In genomic region chr4:39565925-39566630, GRCh38 we compare ENCODE assay signal across 14 cellular contexts. TPM values are rescaled to one million over a fixed set of nuclear protein-coding genes. Genes with fewer than 3 reads are reported as not detected.
DNase-seq lines count a peak whose midpoint lies in the region; ATAC-seq and TF ChIP-seq lines count a peak whose summit lies in the region.
"Had no signal": no experiment of that assay in that cellular context is flagged by ENCODE, and none has a peak within 500 bp of the region (broad histone marks: within the 10 kb centered on the region; RNA-seq: fewer than 3 reads in every experiment).

No MANE protein-coding gene starts in this region.

- peaks cover 5% of the 10 kb centered on the region; the same call in 1 of the 2 replicates for H3K36me3 ChIP-seq in RWPE2 (ENCODE audit: low read depth)

- DNase-seq in ELF-1 (ENCODE audit: low read depth, low spot score) (peak; percentile 35), RWPE2 (ENCODE audit: low spot score) (no peak), fibroblast of peridontal ligament (ENCODE audit: extremely low read depth) (peak; percentile 88), skeletal muscle cell (ENCODE audit: low read depth) (peak; percentile 64), cerebellar cortex (ENCODE audit: low spot score) (no peak), hypothalamus (lab: John Stamatoyannopoulos, UW) (no peak)
- DNase-seq in activated T-cell treated with anti-CD3 and anti-CD28 coated beads, Interleukin-2, amount 50 U/mL, for 4 hours: no peak
- DNase-seq: activated gamma-delta T cell; cortex of kidney; DMS53; stimulated activated naive CD8-positive, alpha-beta T cell treated with anti-CD3 and anti-CD28 coated beads, Interleukin-15, Interleukin-2, amounts not matched to agents 100 U/mL and 50 U/mL, for 24 hours had no signal

- H3K27me3 Mint-ChIP-seq in activated T-cell treated with anti-CD3 and anti-CD28 coated beads, Interleukin-2, amount 50 U/mL, for 4 hours (ENCODE audit: low read depth): no peaks in the 10 kb centered on the region
- H3K27me3 Mint-ChIP-seq: natural killer cell treated with Interleukin-12 subunit alpha and Interleukin-12 subunit beta and Interleukin-15 and Interleukin-18, amount 100 ng/mL, for 72 hours had no signal

- H3K9me3 Mint-ChIP-seq in activated T-cell treated with anti-CD3 and anti-CD28 coated beads, Interleukin-2, amount 50 U/mL, for 4 hours: peaks cover 6% of the 10 kb centered on the region
- H3K9me3 Mint-ChIP-seq: natural killer cell treated with Interleukin-12 subunit alpha and Interleukin-12 subunit beta and Interleukin-15 and Interleukin-18, amount 100 ng/mL, for 72 hours had no signal

- no peaks in the 10 kb centered on the region for H3K27me3 ChIP-seq in RWPE2 (ENCODE audit: insufficient read depth, poor library complexity, severe bottlenecking)

- peaks cover 5% of the 10 kb centered on the region for H3K4me1 Mint-ChIP-seq in activated T-cell treated with anti-CD3 and anti-CD28 coated beads, Interleukin-2, amount 50 U/mL, for 4 hours (ENCODE audit: low read depth)

- peaks cover 13% of the 10 kb centered on the region for H3K36me3 Mint-ChIP-seq in activated T-cell treated with anti-CD3 and anti-CD28 coated beads, Interleukin-2, amount 50 U/mL, for 4 hours (ENCODE audit: insufficient read depth)

- H3K27ac ChIP-seq in RWPE2 (ENCODE audit: poor library complexity, severe bottlenecking): peak overlapping the region; percentile 52

- no peak overlapping the region for H3K4me3 Mint-ChIP-seq in activated T-cell treated with anti-CD3 and anti-CD28 coated beads, Interleukin-2, amount 50 U/mL, for 4 hours
- H3K4me3 Mint-ChIP-seq: natural killer cell treated with Interleukin-12 subunit alpha and Interleukin-12 subunit beta and Interleukin-15 and Interleukin-18, amount 100 ng/mL, for 72 hours had no signal

- H3K4me3 ChIP-seq in RWPE2 (ENCODE audit: severe bottlenecking) (no peak overlapping the region), skeletal muscle cell (ENCODE audit: low read depth, low read length) (no peak overlapping the region)

- peak; percentile 90 for ATAC-seq in RWPE2 (ENCODE audit: low read depth)
- no peak for ATAC-seq in GM18511 (IDR thresholded peaks at IDR 0.05; ENCODE audit: unreplicated experiment)
- ATAC-seq in activated T-cell treated with anti-CD3 and anti-CD28 coated beads, Interleukin-2, amount 50 U/mL, for 4 hours: no peak
- ATAC-seq: natural killer cell treated with Interleukin-12 subunit alpha and Interleukin-12 subunit beta and Interleukin-15 and Interleukin-18, amount 100 ng/mL, for 72 hours; Right ventricle myocardium inferior; stimulated activated naive CD8-positive, alpha-beta T cell treated with anti-CD3 and anti-CD28 coated beads, Interleukin-15, Interleukin-2, amounts not matched to agents 100 U/mL and 50 U/mL, for 24 hours had no signal

- H3K9me3 ChIP-seq in RWPE2 (ENCODE audit: severe bottlenecking): no peaks in the 10 kb centered on the region

- TF ChIP-seq CTCF in RWPE2 (IDR thresholded peaks at IDR 0.05; ENCODE audit: poor library complexity, severe bottlenecking): no peak

- H3K4me1 ChIP-seq in RWPE2 (ENCODE audit: insufficient read depth, poor library complexity, severe bottlenecking): peaks cover 9% of the 10 kb centered on the region

RNA-seq across cellular contexts. Expression of gene UGDH, which starts 38.8 kb away (rescaled TPM):
- total RNA-seq in activated T-cell treated with anti-CD3 and anti-CD28 coated beads, Interleukin-2, amount 50 U/mL, for 4 hours: 10 to 100 TPM; 21.6 to 26.2 (median 23.2) TPM

Comparison
In these comparisons a context has a peak if more than half of its experiments do, and no peak if none do; other contexts are left out.
1. DNase-seq: peak in ELF-1 (single experiment), fibroblast of peridontal ligament (single experiment) and skeletal muscle cell (single experiment); none in RWPE2 (single experiment), cerebellar cortex (single experiment), activated T-cell treated with anti-CD3 and anti-CD28 coated beads, Interleukin-2, amount 50 U/mL, for 4 hours (single experiment) and hypothalamus (0 of 51).